Comparison of ENCODE assay signal across 8 cellular contexts in genomic region chr1:3677411-3677944, GRCh38.
A peak's percentile ranks its signal among the peaks of the same experiment; 100 is the strongest.
DNase-seq lines count a peak whose midpoint lies in the region; ATAC-seq and TF ChIP-seq lines count a peak whose summit lies in the region.

No MANE protein-coding gene starts in this region.

- TF ChIP-seq CTCF in RWPE1 (conservative IDR thresholded peaks at IDR 0.05; ENCODE audit: low read depth) = no peak
- TF ChIP-seq CTCF in GM20000 (IDR thresholded peaks at IDR 0.05; ENCODE audit: extremely low read depth, missing control alignments) = no peak

- H3K27me3 Mint-ChIP-seq in stimulated activated naive CD8-positive, alpha-beta T cell treated with anti-CD3 and anti-CD28 coated beads, Interleukin-15, amount 100 ng/mL, for 72 hours = peaks cover 41% of the 10 kb centered on the region

- peaks cover 57% of the 10 kb centered on the region for H3K4me1 Mint-ChIP-seq in stimulated activated naive CD8-positive, alpha-beta T cell treated with anti-CD3 and anti-CD28 coated beads, Interleukin-15, amount 100 ng/mL, for 72 hours

- H3K27ac ChIP-seq in RWPE1 = 0 out of 2 replicates have a peak overlapping the region, but pooled peaks have one; percentile 5

- POLR2A ChIA-PET in RWPE1 (lab: Yijun Ruan, JAX; ENCODE audit: low non-redundant PET) = no interaction called here

- no peak for DNase-seq in stimulated activated naive CD8-positive, alpha-beta T cell treated with anti-CD3 and anti-CD28 coated beads, Interleukin-15, Interleukin-2, amounts not matched to agents 100 U/mL and 50 U/mL, for 24 hours
- DNase-seq in stimulated activated naive CD8-positive, alpha-beta T cell treated with anti-CD3 and anti-CD28 coated beads, Interleukin-15, amount 100 ng/mL, for 72 hours = no peak
- DNase-seq in RWPE1 (ENCODE audit: low spot score) (no peak), amygdala (lab: John Stamatoyannopoulos, UW) (no peak), GM20000 (ENCODE audit: low spot score) (no peak), NCI-H146 treated with DMSO at 0.1 percent for 48 hours (lab: John Stamatoyannopoulos, UW; ENCODE audit: unreplicated experiment) (no peak)
- DNase-seq in stimulated activated naive CD4-positive, alpha-beta T cell (lab: John Stamatoyannopoulos, UW) = no peak

- CTCF ChIA-PET in RWPE1 (lab: Yijun Ruan, JAX) = interaction anchor here (1.4 kb wide), 1 partner anchor 47 kb away, joined by 4 read pairs; no protein-coding TSS in a partner anchor

- peak overlapping the region in 1 of 2 donors; percentile 71 for H3K27ac Mint-ChIP-seq in stimulated activated naive CD8-positive, alpha-beta T cell treated with anti-CD3 and anti-CD28 coated beads, Interleukin-15, amount 100 ng/mL, for 72 hours

- H3K4me3 Mint-ChIP-seq in stimulated activated naive CD8-positive, alpha-beta T cell treated with anti-CD3 and anti-CD28 coated beads, Interleukin-15, amount 100 ng/mL, for 72 hours = peak overlapping the region in 1 of 2 donors; percentile 45

- peak; percentile 4 for ATAC-seq in stimulated activated naive CD8-positive, alpha-beta T cell treated with anti-CD3 and anti-CD28 coated beads, Interleukin-15, Interleukin-2, amounts not matched to agents 100 U/mL and 50 U/mL, for 24 hours
- ATAC-seq in stimulated activated naive CD8-positive, alpha-beta T cell treated with anti-CD3 and anti-CD28 coated beads, Interleukin-15, amount 100 ng/mL, for 72 hours = no peak
- peak; percentile 2 for ATAC-seq in HG02981 (IDR thresholded peaks at IDR 0.05; ENCODE audit: unreplicated experiment)

- H3K9me3 Mint-ChIP-seq in stimulated activated naive CD8-positive, alpha-beta T cell treated with anti-CD3 and anti-CD28 coated beads, Interleukin-15, amount 100 ng/mL, for 72 hours = no peaks in the 10 kb centered on the region
